ENCODE assay signal across 16 cellular contexts in the genomic region with DNA sequence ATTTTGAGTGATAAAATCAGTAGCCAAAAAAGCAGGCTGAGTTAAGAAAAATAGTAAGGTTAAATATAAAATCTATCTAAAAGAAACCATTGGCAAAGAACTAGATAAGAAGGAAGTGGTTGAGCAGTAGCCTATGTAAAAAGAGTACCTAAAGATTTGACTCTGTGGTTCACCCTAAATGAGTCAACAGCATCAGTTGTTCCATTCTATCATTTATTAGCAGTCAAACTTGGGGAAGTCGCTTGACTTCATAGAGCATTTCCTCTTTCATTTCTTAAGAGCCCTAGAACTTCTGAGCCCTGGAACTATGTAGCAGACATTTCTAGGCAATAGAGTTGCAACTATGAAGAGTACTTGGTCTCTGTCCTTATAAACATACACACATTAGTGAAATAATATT.
DNase-seq lines count a peak whose midpoint lies in the region; ATAC-seq and TF ChIP-seq lines count a peak whose summit lies in the region.
"Had no signal": no experiment of that assay in that cellular context is flagged by ENCODE, and none has a peak within 500 bp of the region (broad histone marks: within the 10 kb centered on the region; RNA-seq: fewer than 3 reads in every experiment).

No MANE protein-coding gene starts in this region.

- no peak for TF ChIP-seq POLR2A in adrenal gland (IDR thresholded peaks at IDR 0.05)

- H3K36me3 ChIP-seq in adrenal gland (replicated peaks in 1 of 2): no peaks in the 10 kb centered on the region
- H3K36me3 ChIP-seq: right atrium auricular region, thoracic aorta had no signal

- ATAC-seq in GM19351 (IDR thresholded peaks at IDR 0.05; ENCODE audit: unreplicated experiment) (peak; percentile 99), HG02763 (IDR thresholded peaks at IDR 0.05; ENCODE audit: unreplicated experiment) (peak; percentile 88), HG03469 (IDR thresholded peaks at IDR 0.05; ENCODE audit: unreplicated experiment) (peak; percentile 99), GM21390 (IDR thresholded peaks at IDR 0.05; ENCODE audit: unreplicated experiment) (no peak)
- peak; percentile 67 for ATAC-seq in stimulated activated memory B cell treated with anti-CD40 and anti-IgM and Interleukin-4, amounts not matched to agents 10 μg/mL and 1 μg/mL and 100 μg/mL, for 72 hours
- ATAC-seq: foreskin keratinocyte; naive thymus-derived CD4-positive, alpha-beta T cell had no signal

- H3K27me3 Mint-ChIP-seq in stimulated activated memory B cell treated with anti-CD40 and anti-IgM and Interleukin-4, amounts not matched to agents 10 μg/mL and 1 μg/mL and 100 μg/mL, for 72 hours: no peaks in the 10 kb centered on the region
- H3K27me3 Mint-ChIP-seq: CD8-positive, alpha-beta memory T cell had no signal

- intact Hi-C loops in posterior cingulate gyrus (cut with DNase I): no loop called here
- intact Hi-C loops in adrenal gland (cut with DNase I): no loop called here

- H3K27ac Mint-ChIP-seq in stimulated activated memory B cell treated with anti-CD40 and anti-IgM and Interleukin-4, amounts not matched to agents 10 μg/mL and 1 μg/mL and 100 μg/mL, for 72 hours: no peak overlapping the region
- H3K27ac Mint-ChIP-seq: CD8-positive, alpha-beta memory T cell; naive thymus-derived CD4-positive, alpha-beta T cell had no signal

- H3K36me3 Mint-ChIP-seq in stimulated activated memory B cell treated with anti-CD40 and anti-IgM and Interleukin-4, amounts not matched to agents 10 μg/mL and 1 μg/mL and 100 μg/mL, for 72 hours: no peaks in the 10 kb centered on the region

- H3K4me3 Mint-ChIP-seq in stimulated activated memory B cell treated with anti-CD40 and anti-IgM and Interleukin-4, amounts not matched to agents 10 μg/mL and 1 μg/mL and 100 μg/mL, for 72 hours: no peak overlapping the region
- H3K4me3 Mint-ChIP-seq: CD8-positive, alpha-beta memory T cell; naive thymus-derived CD4-positive, alpha-beta T cell had no signal

- H3K27me3 ChIP-seq in adrenal gland: no peaks in the 10 kb centered on the region
- H3K27me3 ChIP-seq: dorsolateral prefrontal cortex, foreskin keratinocyte, right atrium auricular region had no signal

- DNase-seq in posterior cingulate gyrus: no peak
- DNase-seq in activated T-cell treated with anti-CD3 and anti-CD28 coated beads for 4 hours: no peak
- DNase-seq in adrenal gland: no peak
- DNase-seq: amygdala; CD8-positive, alpha-beta memory T cell; dorsolateral prefrontal cortex; foreskin keratinocyte; KG1; naive thymus-derived CD4-positive, alpha-beta T cell had no signal

- H3K9me3 Mint-ChIP-seq in stimulated activated memory B cell treated with anti-CD40 and anti-IgM and Interleukin-4, amounts not matched to agents 10 μg/mL and 1 μg/mL and 100 μg/mL, for 72 hours: peaks cover 14% of the 10 kb centered on the region

- no peak overlapping the region for H3K27ac ChIP-seq in adrenal gland
- H3K27ac ChIP-seq: dorsolateral prefrontal cortex, foreskin keratinocyte, right atrium auricular region, thoracic aorta had no signal

- H3K4me3 ChIP-seq in adrenal gland: no peak overlapping the region
- H3K4me3 ChIP-seq: dorsolateral prefrontal cortex, right atrium auricular region, thoracic aorta had no signal

- 67 to 82% (median 77%) methylated on average over 1 of the region's 1 CpG for WGBS in adrenal gland, 4 donors

- H3K9me3 ChIP-seq in adrenal gland (replicated peaks in 1 of 3): no peaks in the 10 kb centered on the region
- H3K9me3 ChIP-seq: right atrium auricular region had no signal

- no peaks in the 10 kb centered on the region for H3K4me1 Mint-ChIP-seq in stimulated activated memory B cell treated with anti-CD40 and anti-IgM and Interleukin-4, amounts not matched to agents 10 μg/mL and 1 μg/mL and 100 μg/mL, for 72 hours
- H3K4me1 Mint-ChIP-seq: CD8-positive, alpha-beta memory T cell; naive thymus-derived CD4-positive, alpha-beta T cell had no signal

- no peaks in the 10 kb centered on the region for H3K4me1 ChIP-seq in adrenal gland (replicated peaks in 1 of 2)
- H3K4me1 ChIP-seq: foreskin keratinocyte, right atrium auricular region had no signal

- no peak for TF ChIP-seq CTCF in adrenal gland (IDR thresholded peaks at IDR 0.05)
